In genomic region chr7:85229544-85229943, GRCh38 we compare ENCODE assay signal across 31 cellular contexts. TPM values are rescaled to one million over a fixed set of nuclear protein-coding genes. Genes with fewer than 3 reads are reported as not detected.
"Had no signal": no experiment of that assay in that cellular context is flagged by ENCODE, and none has a peak within 500 bp of the region (broad histone marks: within the 10 kb centered on the region; RNA-seq: fewer than 3 reads in every experiment).

No MANE protein-coding gene starts in this region.

- H3K36me3 ChIP-seq: ascending aorta, breast epithelium, cardiac muscle cell, colonic mucosa, esophagus squamous epithelium, gastrocnemius medialis, heart left ventricle had no signal

- H3K4me3 Mint-ChIP-seq: activated CD4-positive, alpha-beta memory T cell treated with anti-CD3 and anti-CD28 coated beads, Interleukin-2, amount 10 ng/mL, durations not matched to agents 7 days and 5 days; activated CD4-positive, alpha-beta T cell treated with anti-CD3 and anti-CD28 coated beads for 36 hours; activated CD4-positive, alpha-beta T cell treated with anti-CD3 and anti-CD28 coated beads, Interleukin-2, amount 10 ng/mL, durations not matched to agents 24 days and 14 days; activated naive CD4-positive, alpha-beta T cell treated with anti-CD3 and anti-CD28 coated beads, Interleukin-2, amount 10 ng/mL, durations not matched to agents 7 days and 5 days; activated naive CD8-positive, alpha-beta T cell treated with anti-CD3 and anti-CD28 coated beads, Interleukin-2, amount 10 ng/mL, durations not matched to agents 7 days and 5 days; activated T-cell treated with anti-CD3 and anti-CD28 coated beads, Interleukin-2, amount 50 U/mL, for 24 hours; activated T-cell treated with anti-CD3 and anti-CD28 coated beads, Interleukin-2, amount 50 U/mL, for 72 hours; brain; T-helper 1 cell treated with Interleukin-12 subunit alpha and Interleukin-12 subunit beta and Interleukin-4 antibody, amounts not matched to agents 30 μg/mL and 1 μg/mL, for 36 hours had no signal

- H3K9me3 ChIP-seq: ascending aorta, breast epithelium, colonic mucosa, esophagus squamous epithelium, gastrocnemius medialis, heart left ventricle had no signal

- H3K27ac ChIP-seq: ascending aorta, breast epithelium, cardiac muscle cell, colonic mucosa, epithelial cell of prostate, esophagus squamous epithelium, gastrocnemius medialis, heart left ventricle had no signal

- H3K4me3 ChIP-seq: ascending aorta, breast epithelium, cardiac muscle cell, colonic mucosa, esophagus squamous epithelium, gastrocnemius medialis, heart left ventricle had no signal

- FAIRE-seq: endometrium, endothelial cell of umbilical vein had no signal

- DNase-seq: activated CD4-positive, alpha-beta memory T cell treated with anti-CD3 and anti-CD28 coated beads, Interleukin-2, amount 10 ng/mL, durations not matched to agents 7 days and 5 days; activated CD4-positive, alpha-beta T cell treated with anti-CD3 and anti-CD28 coated beads for 36 hours; activated CD4-positive, alpha-beta T cell treated with anti-CD3 and anti-CD28 coated beads, Interleukin-2, amount 10 ng/mL, durations not matched to agents 24 days and 14 days; activated CD4-positive, CD25-positive, alpha-beta regulatory T cell; activated CD4-positive, CD25-positive, alpha-beta regulatory T cell treated with anti-CD3 and anti-CD28 coated beads, Interleukin-2, amount 50 U/mL, for 72 hours; activated CD8-positive, alpha-beta memory T cell treated with anti-CD3 and anti-CD28 coated beads, Interleukin-2, amount 50 U/mL, for 48 hours; activated gamma-delta T cell; activated naive CD4-positive, alpha-beta T cell; activated naive CD4-positive, alpha-beta T cell treated with anti-CD3 and anti-CD28 coated beads, Interleukin-2, amount 10 ng/mL, durations not matched to agents 7 days and 5 days; activated naive CD8-positive, alpha-beta T cell treated with anti-CD3 and anti-CD28 coated beads, Interleukin-2, amount 10 ng/mL, durations not matched to agents 7 days and 5 days; activated T-cell treated with anti-CD3 and anti-CD28 coated beads for 4 hours; activated T-cell treated with anti-CD3 and anti-CD28 coated beads, Interleukin-2, amount 50 U/mL, for 24 hours; activated T-cell treated with anti-CD3 and anti-CD28 coated beads, Interleukin-2, amount 50 U/mL, for 72 hours; central memory CD4-positive, alpha-beta T cell; cerebellar nuclear complex; colonic mucosa; effector CD8-positive, alpha-beta T cell; esophagus squamous epithelium; foreskin fibroblast; gastrocnemius medialis; glutamatergic neuron; heart left ventricle had no signal

- H3K27me3 ChIP-seq: ascending aorta, breast epithelium, cardiac muscle cell, colonic mucosa, esophagus squamous epithelium, gastrocnemius medialis, heart left ventricle had no signal

- H3K27me3 Mint-ChIP-seq: activated CD4-positive, alpha-beta memory T cell treated with anti-CD3 and anti-CD28 coated beads, Interleukin-2, amount 10 ng/mL, durations not matched to agents 7 days and 5 days; activated CD4-positive, alpha-beta T cell treated with anti-CD3 and anti-CD28 coated beads for 36 hours; activated CD4-positive, alpha-beta T cell treated with anti-CD3 and anti-CD28 coated beads, Interleukin-2, amount 10 ng/mL, durations not matched to agents 24 days and 14 days; activated naive CD4-positive, alpha-beta T cell treated with anti-CD3 and anti-CD28 coated beads, Interleukin-2, amount 10 ng/mL, durations not matched to agents 7 days and 5 days; activated naive CD8-positive, alpha-beta T cell treated with anti-CD3 and anti-CD28 coated beads, Interleukin-2, amount 10 ng/mL, durations not matched to agents 7 days and 5 days; activated T-cell treated with anti-CD3 and anti-CD28 coated beads, Interleukin-2, amount 50 U/mL, for 24 hours; brain had no signal

- H3K27ac Mint-ChIP-seq: activated CD4-positive, alpha-beta memory T cell treated with anti-CD3 and anti-CD28 coated beads, Interleukin-2, amount 10 ng/mL, durations not matched to agents 7 days and 5 days; activated CD4-positive, alpha-beta T cell treated with anti-CD3 and anti-CD28 coated beads for 36 hours; activated CD4-positive, alpha-beta T cell treated with anti-CD3 and anti-CD28 coated beads, Interleukin-2, amount 10 ng/mL, durations not matched to agents 24 days and 14 days; activated naive CD4-positive, alpha-beta T cell treated with anti-CD3 and anti-CD28 coated beads, Interleukin-2, amount 10 ng/mL, durations not matched to agents 7 days and 5 days; activated naive CD4-positive, alpha-beta T cell treated with anti-CD3 and anti-CD28 coated beads, Interleukin-2, amount 50 U/mL, for 72 hours; activated naive CD8-positive, alpha-beta T cell treated with anti-CD3 and anti-CD28 coated beads, Interleukin-2, amount 10 ng/mL, durations not matched to agents 7 days and 5 days; activated T-cell treated with anti-CD3 and anti-CD28 coated beads, Interleukin-2, amount 50 U/mL, for 24 hours; activated T-cell treated with anti-CD3 and anti-CD28 coated beads, Interleukin-2, amount 50 U/mL, for 72 hours; brain; T-helper 1 cell treated with Interleukin-12 subunit alpha and Interleukin-12 subunit beta and Interleukin-4 antibody, amounts not matched to agents 30 μg/mL and 1 μg/mL, for 36 hours had no signal

- H3K4me1 ChIP-seq: ascending aorta, breast epithelium, colonic mucosa, esophagus squamous epithelium, gastrocnemius medialis, heart left ventricle had no signal

- ATAC-seq: activated CD4-positive, alpha-beta T cell treated with anti-CD3 and anti-CD28 coated beads for 36 hours; activated naive CD4-positive, alpha-beta T cell treated with anti-CD3 and anti-CD28 coated beads, Interleukin-2, amount 50 U/mL, for 72 hours; activated T-cell treated with anti-CD3 and anti-CD28 coated beads, Interleukin-2, amount 50 U/mL, for 72 hours; gastrocnemius medialis; heart left ventricle had no signal

- H3K4me1 Mint-ChIP-seq: activated CD4-positive, alpha-beta memory T cell treated with anti-CD3 and anti-CD28 coated beads, Interleukin-2, amount 10 ng/mL, durations not matched to agents 7 days and 5 days; activated CD4-positive, alpha-beta T cell treated with anti-CD3 and anti-CD28 coated beads for 36 hours; activated CD4-positive, alpha-beta T cell treated with anti-CD3 and anti-CD28 coated beads, Interleukin-2, amount 10 ng/mL, durations not matched to agents 24 days and 14 days; activated naive CD4-positive, alpha-beta T cell treated with anti-CD3 and anti-CD28 coated beads, Interleukin-2, amount 10 ng/mL, durations not matched to agents 7 days and 5 days; activated naive CD8-positive, alpha-beta T cell treated with anti-CD3 and anti-CD28 coated beads, Interleukin-2, amount 10 ng/mL, durations not matched to agents 7 days and 5 days had no signal

- H3K9me3 Mint-ChIP-seq: activated CD4-positive, alpha-beta T cell treated with anti-CD3 and anti-CD28 coated beads, Interleukin-2, amount 10 ng/mL, durations not matched to agents 24 days and 14 days; activated naive CD8-positive, alpha-beta T cell treated with anti-CD3 and anti-CD28 coated beads, Interleukin-2, amount 10 ng/mL, durations not matched to agents 7 days and 5 days; brain; T-helper 1 cell treated with Interleukin-12 subunit alpha and Interleukin-12 subunit beta and Interleukin-4 antibody, amounts not matched to agents 30 μg/mL and 1 μg/mL, for 36 hours had no signal

- H3K36me3 Mint-ChIP-seq: activated naive CD4-positive, alpha-beta T cell treated with anti-CD3 and anti-CD28 coated beads, Interleukin-2, amount 10 ng/mL, durations not matched to agents 7 days and 5 days; activated naive CD4-positive, alpha-beta T cell treated with anti-CD3 and anti-CD28 coated beads, Interleukin-2, amount 50 U/mL, for 72 hours; activated naive CD8-positive, alpha-beta T cell treated with anti-CD3 and anti-CD28 coated beads, Interleukin-2, amount 10 ng/mL, durations not matched to agents 7 days and 5 days; brain had no signal

RNA-seq across cellular contexts. Expression of gene SEMA3D, which starts 42.7 kb away (rescaled TPM):
- total RNA-seq: activated CD4-positive, alpha-beta memory T cell treated with anti-CD3 and anti-CD28 coated beads, Interleukin-2, amount 10 ng/mL, durations not matched to agents 7 days and 5 days; activated CD4-positive, alpha-beta T cell treated with anti-CD3 and anti-CD28 coated beads for 36 hours; activated naive CD4-positive, alpha-beta T cell treated with anti-CD3 and anti-CD28 coated beads, Interleukin-2, amount 50 U/mL, for 72 hours; activated naive CD8-positive, alpha-beta T cell treated with anti-CD3 and anti-CD28 coated beads, Interleukin-2, amount 10 ng/mL, durations not matched to agents 7 days and 5 days had no signal
